In genomic region chr19:5978606-5979552, GRCh38 we compare ENCODE assay signal across 8 cellular contexts. TPM values are rescaled to one million over a fixed set of nuclear protein-coding genes. Genes with fewer than 3 reads are reported as not detected.
DNase-seq lines count a peak whose midpoint lies in the region; ATAC-seq and TF ChIP-seq lines count a peak whose summit lies in the region.

No MANE protein-coding gene starts in this region.

- peak overlapping the region; percentile 86 for H3K4me2 ChIP-seq in hepatocyte

- ATAC-seq in GM21717 (IDR thresholded peaks at IDR 0.05; ENCODE audit: unreplicated experiment) (no peak), HG02840 (IDR thresholded peaks at IDR 0.05; ENCODE audit: low FRiP score, unreplicated experiment) (no peak), HG02798 (IDR thresholded peaks at IDR 0.05; ENCODE audit: poor library complexity, unreplicated experiment) (no peak)

- TF ChIP-seq POLR2A in spleen (IDR thresholded peaks at IDR 0.05), result no peak

- H2AFZ ChIP-seq in hepatocyte, result peak overlapping the region; percentile 57

- WGBS in hepatocyte (ENCODE audit: low lambda C conversion rate, missing lambda C conversion rate), result 66% methylated on average over 20 of the region's 33 CpGs
- 36 to 46% (median 39%) methylated on average over 27 to 33 of the region's 33 CpGs for WGBS in spleen, 5 donors

- H3K9me2 ChIP-seq in hepatocyte (replicated peaks; ENCODE audit: insufficient read depth), result no peaks in the 10 kb centered on the region

- H3K27ac ChIP-seq in HL-60 (replicated peaks), result peak overlapping the region; percentile 87
- peak overlapping the region; percentile 85 for H3K27ac ChIP-seq in hepatocyte
- peak overlapping the region; percentile 83 to 94 (median 91) for H3K27ac ChIP-seq in spleen

- no peak for DNase-seq in HL-60 (ENCODE audit: low read depth in 1 of 2, low spot score in 1 of 2)
- peak; percentile 37 to 40 for DNase-seq in activated T-cell treated with anti-CD3 and anti-CD28 coated beads, Interleukin-2, amount 50 U/mL, for 48 hours
- DNase-seq in hepatocyte (ENCODE audit: low spot score), result no peak
- DNase-seq in spleen, result no peak
- DNase-seq in GM10248 (ENCODE audit: extremely low spot score), result no peak

- peak overlapping the region; percentile 71 for H3K4me3 ChIP-seq in HL-60 (replicated peaks; ENCODE audit: insufficient read depth, low read length)
- peak overlapping the region; percentile 27 for H3K4me3 ChIP-seq in hepatocyte
- H3K4me3 ChIP-seq in spleen, result peak overlapping the region; percentile 95 to 100 (median 98)

- H3K27me3 ChIP-seq in HL-60 (ENCODE audit: insufficient read depth, poor library complexity, severe bottlenecking) (no peaks in the 10 kb centered on the region), hepatocyte (no peaks in the 10 kb centered on the region), spleen (replicated peaks in 1 of 7) (no peaks in the 10 kb centered on the region)

- CTCF ChIA-PET in GM10248 (lab: Yijun Ruan, JAX), result interaction anchor here (1.1 to 6.2 kb wide), 10 partner anchors 8 to 175 kb away, joined by 3 to 60 read pairs (median 5); no protein-coding TSS in a partner anchor

- peaks cover 22% of the 10 kb centered on the region for H4K20me1 ChIP-seq in hepatocyte (ENCODE audit: insufficient read depth, poor library complexity, severe bottlenecking)

- no peaks in the 10 kb centered on the region for H3K36me3 ChIP-seq in hepatocyte (replicated peaks; ENCODE audit: insufficient read depth, low read depth)
- H3K36me3 ChIP-seq in spleen, result peaks cover 0 to 25% (median 4%) of the 10 kb centered on the region in 6 donors

- H3K79me2 ChIP-seq in hepatocyte, result peaks cover 53% of the 10 kb centered on the region

- H3K4me1 ChIP-seq in hepatocyte (ENCODE audit: insufficient read depth), result peaks cover 32% of the 10 kb centered on the region
- peaks cover 35 to 70% (median 49%) of the 10 kb centered on the region in 6 donors for H3K4me1 ChIP-seq in spleen

- no peak for TF ChIP-seq CTCF in HL-60 (IDR thresholded peaks at IDR 0.05; ENCODE audit: insufficient read depth, low read length)
- no peak for TF ChIP-seq CTCF in hepatocyte (IDR thresholded peaks at IDR 0.05; ENCODE audit: poor library complexity)
- no peak for TF ChIP-seq CTCF in spleen (IDR thresholded peaks at IDR 0.05 in 8 of 11, conservative IDR thresholded peaks at IDR 0.05 in 3 of 11)
- TF ChIP-seq CTCF in GM10248 (IDR thresholded peaks at IDR 0.05; ENCODE audit: control extremely low read depth, extremely low read depth, low read depth, missing control alignments), result no peak

- POLR2A ChIA-PET in GM10248 (lab: Yijun Ruan, JAX), result interaction anchor here (0.6 to 1.2 kb wide), 6 partner anchors 11 to 1934 kb away, joined by 3 to 4 read pairs (median 3); partner anchors contain the start of gene NDUFA11

- H3K9me3 ChIP-seq in hepatocyte (ENCODE audit: low read depth) (no peaks in the 10 kb centered on the region), spleen (no peaks in the 10 kb centered on the region)

- intact Hi-C loops in spleen (cut with DNase I; ENCODE audit: low total_unique reads), result no loop called here

RNA-seq across cellular contexts. Expression of gene RANBP3, which starts 0.9 kb away (rescaled TPM):
- 51.0 and 78.1 TPM in 2 replicates for total RNA-seq in hepatocyte
- 10.4 and 16.4 TPM in 2 replicates for polyA plus RNA-seq in hepatocyte
- total RNA-seq in spleen, result 10 to 100 TPM; 68.5 to 92.9 (median 71.2) TPM
- 10 to 100 TPM; 27.5 to 44.3 (median 30.2) TPM for polyA plus RNA-seq in spleen

Comparison
In these comparisons a context has a peak if more than half of its experiments do, and no peak if none do; other contexts are left out.
1. DNase-seq: peak in activated T-cell treated with anti-CD3 and anti-CD28 coated beads, Interleukin-2, amount 50 U/mL, for 48 hours (2 of 2); none in HL-60 (0 of 2), hepatocyte (single experiment), spleen (single experiment) and GM10248 (single experiment).
2. H3K4me3 ChIP-seq: peak in every context shown above with its lines; median percentile 98 in spleen; 71 in HL-60; 27 in hepatocyte.
3. Peak in every context shown above with its lines, with median percentiles within 50 percentile points of each other: H3K27ac ChIP-seq.